10 cellular contexts compared by ENCODE assay signal in genomic region chr7:2510909-2511768, GRCh38. TPM values are rescaled to one million over a fixed set of nuclear protein-coding genes. Genes with fewer than 3 reads are reported as not detected.
DNase-seq lines count a peak whose midpoint lies in the region; ATAC-seq, FAIRE-seq and TF ChIP-seq lines count a peak whose summit lies in the region.
"Had no signal": no experiment of that assay in that cellular context is flagged by ENCODE, and none has a peak within 500 bp of the region (broad histone marks: within the 10 kb centered on the region; RNA-seq: fewer than 3 reads in every experiment).

No MANE protein-coding gene starts in this region.

- no peaks in the 10 kb centered on the region for H3K79me2 ChIP-seq in SU-DHL-6 (ENCODE audit: insufficient read depth, low read length)

- H4K20me1 ChIP-seq in SU-DHL-6 (ENCODE audit: low read depth, low read length), result no peaks in the 10 kb centered on the region

- intact Hi-C loops in body of pancreas (cut with DNase I), result no loop called here
- intact Hi-C loops in sigmoid colon (cut with DNase I), result no loop called here

- CTCF ChIA-PET in A549 (lab: Yijun Ruan, JAX), result interaction anchor here (0.5 kb wide), 1 partner anchor 34 kb away, joined by 4 read pairs; no protein-coding TSS in a partner anchor

- no peak overlapping the region for H3K4me3 ChIP-seq in A549
- 0 out of 2 replicates have a peak overlapping the region, but pooled peaks have one; percentile 10 for H3K4me3 ChIP-seq in HL-60 (replicated peaks; ENCODE audit: insufficient read depth, low read length)
- H3K4me3 ChIP-seq in SU-DHL-6 (ENCODE audit: insufficient read depth, low read length, poor library complexity, severe bottlenecking), result no peak overlapping the region
- H3K4me3 ChIP-seq in body of pancreas, result no peak overlapping the region
- H3K4me3 ChIP-seq in sigmoid colon, result no peak overlapping the region

- no peak for TF ChIP-seq POLR2A in A549 (IDR thresholded peaks at IDR 0.05; ENCODE audit: low read length)
- TF ChIP-seq POLR2A in body of pancreas (IDR thresholded peaks at IDR 0.05), result peak in 1 of 3 donors; percentile 6
- TF ChIP-seq POLR2A in sigmoid colon (IDR thresholded peaks at IDR 0.05), result no peak
- no peak for TF ChIP-seq POLR2A in H54 (IDR thresholded peaks at IDR 0.05; ENCODE audit: low read depth, low read length)

- TF ChIP-seq RAD21 in A549 (conservative IDR thresholded peaks at IDR 0.05 in 1 of 2, IDR thresholded peaks at IDR 0.05 in 1 of 2), result no peak

- H3K36me3 ChIP-seq in SU-DHL-6 (ENCODE audit: low read length) (no peaks in the 10 kb centered on the region), body of pancreas (replicated peaks in 1 of 2; ENCODE audit: insufficient read depth in 1 of 2, low read depth in 2 of 2) (no peaks in the 10 kb centered on the region), sigmoid colon (no peaks in the 10 kb centered on the region)

- H3K9me3 ChIP-seq in A549 (no peaks in the 10 kb centered on the region), SU-DHL-6 (ENCODE audit: insufficient read depth, low read length) (no peaks in the 10 kb centered on the region), body of pancreas (no peaks in the 10 kb centered on the region), sigmoid colon (no peaks in the 10 kb centered on the region)

- FAIRE-seq in A549 (lab: Jason Lieb, UNC) (no peak), H54 (lab: Jason Lieb, UNC) (no peak)
- FAIRE-seq: G401.6 had no signal

- H3F3A ChIP-seq in SU-DHL-6 (ENCODE audit: insufficient read depth), result no peaks in the 10 kb centered on the region

- H2AFZ ChIP-seq in SU-DHL-6 (ENCODE audit: low read depth, low read length, severe bottlenecking), result no peak overlapping the region

- POLR2A ChIA-PET in A549 (lab: Yijun Ruan, JAX), result no interaction called here

- H3K27ac ChIP-seq in A549 (peak overlapping the region; percentile 31 to 69; a peak in 4 of 6 replicates), HL-60 (replicated peaks) (peak overlapping the region; percentile 81), SU-DHL-6 (ENCODE audit: low read depth, low read length) (no peak overlapping the region), body of pancreas (peak overlapping the region in 2 of 4 donors; percentile 39 to 80), sigmoid colon (peak overlapping the region; percentile 15 to 49 (median 32))

- no peak for ATAC-seq in A549
- ATAC-seq in body of pancreas, result peak; percentile 33
- no peak for ATAC-seq in HG03025 (IDR thresholded peaks at IDR 0.05; ENCODE audit: low FRiP score, unreplicated experiment)

- TF ChIP-seq CTCF in A549 (IDR thresholded peaks at IDR 0.05) (no peak), HL-60 (IDR thresholded peaks at IDR 0.05; ENCODE audit: insufficient read depth, low read length) (no peak), SU-DHL-6 (IDR thresholded peaks at IDR 0.05; ENCODE audit: insufficient read depth, low read length, poor library complexity, severe bottlenecking) (no peak), body of pancreas (IDR thresholded peaks at IDR 0.05) (no peak), sigmoid colon (IDR thresholded peaks at IDR 0.05) (no peak)

- TF ChIP-seq EP300 in A549 (IDR thresholded peaks at IDR 0.05) (no peak), sigmoid colon (IDR thresholded peaks at IDR 0.05) (no peak)

- WGBS in A549 (ENCODE audit: missing lambda C conversion rate), result 58% methylated on average over 20 of the region's 27 CpGs
- WGBS in body of pancreas, 2 donors, result 0 to 21% methylated on average over 1 to 27 of the region's 27 CpGs
- WGBS in sigmoid colon, 2 donors, result 13 to 19% methylated on average over 27 of the region's 27 CpGs

- DNase-seq in A549 (ENCODE audit: low read depth in 1 of 2, low spot score in 1 of 2) (no peak), HL-60 (ENCODE audit: low read depth in 1 of 2, low spot score in 1 of 2) (peak; percentile 65 to 74), body of pancreas (peak in 2 of 4 donors; percentile 53 to 88), sigmoid colon (no peak), NCI-H2107 treated with DMSO at 0.1 percent for 48 hours (lab: John Stamatoyannopoulos, UW; ENCODE audit: unreplicated experiment) (no peak), H54 (ENCODE audit: insufficient read length, low spot score) (no peak)

- H3K4me2 ChIP-seq in A549, result peak overlapping the region; percentile 5; the same call in 2 of the 3 replicates
- H3K4me2 ChIP-seq in SU-DHL-6 (ENCODE audit: low read depth, low read length, poor library complexity, severe bottlenecking), result peak overlapping the region; percentile 6

- H3K27me3 ChIP-seq in HL-60 (ENCODE audit: insufficient read depth, poor library complexity, severe bottlenecking), result no peaks in the 10 kb centered on the region
- no peaks in the 10 kb centered on the region for H3K27me3 ChIP-seq in SU-DHL-6 (ENCODE audit: low read length)
- H3K27me3 ChIP-seq in body of pancreas, result no peaks in the 10 kb centered on the region
- no peaks in the 10 kb centered on the region for H3K27me3 ChIP-seq in sigmoid colon

- H3K9me2 ChIP-seq in SU-DHL-6 (replicated peaks; ENCODE audit: insufficient read depth, low read length), result no peaks in the 10 kb centered on the region

- H3K4me1 ChIP-seq in A549 (peaks cover 24% of the 10 kb centered on the region), body of pancreas (peaks cover 27% of the 10 kb centered on the region), sigmoid colon (peaks cover 0 to 16% (median 10%) of the 10 kb centered on the region in 4 donors)

- H3K9ac ChIP-seq in SU-DHL-6 (ENCODE audit: low read length), result no peak overlapping the region

TF ChIP-seq in A549, 52 proteins besides CTCF, POLR2A, EP300 and RAD21 (continues in another document):
- TF ChIP-seq CHD2 (IDR thresholded peaks at IDR 0.05; ENCODE audit: low read length, partially characterized antibody) (no peak), PBX3 (IDR thresholded peaks at IDR 0.05) (no peak), BHLHE40 (IDR thresholded peaks at IDR 0.05; ENCODE audit: low read depth, low read length) (no peak), RCOR1 (IDR thresholded peaks at IDR 0.05; ENCODE audit: low read depth, low read length) (no peak), MAX (IDR thresholded peaks at IDR 0.05) (no peak), TFCP2L1 (CRISPR knock-in tag; IDR thresholded peaks at IDR 0.05) (no peak), HEYL (CRISPR knock-in tag; IDR thresholded peaks at IDR 0.05) (no peak), RFX5 (IDR thresholded peaks at IDR 0.05) (no peak), HES2 (IDR thresholded peaks at IDR 0.05) (no peak), MYC (IDR thresholded peaks at IDR 0.05; ENCODE audit: borderline replicate concordance, low read length) (no peak), MAZ (IDR thresholded peaks at IDR 0.05; ENCODE audit: borderline replicate concordance, low read depth, low read length) (no peak)

RNA-seq across cellular contexts. Expression of gene LFNG, which starts 8.4 kb away (rescaled TPM):
- polyA plus RNA-seq in A549 (2011; rRNA removed) (2.3 and 2.9 TPM in 2 replicates), A549 (2017; fragmentation: RNase III; extraction: RNeasy Plus Mini Kit Qiagen cat#74134 plus additional on column Dnase treatment) (5.8 to 7.3 TPM (median 6.3 TPM) in 3 replicates), sigmoid colon (10 to 100 TPM in 2 of 3 donors, 1 to 10 TPM in 1; 9.2 to 34.5 (median 14.4) TPM)
- 4.7 and 6.4 TPM in 2 replicates for polyA plus RNA-seq in A549 (2012; cell fraction: cytosol; rRNA removed)
- polyA plus RNA-seq in A549 (2012; cell fraction: nucleus; rRNA removed), result 10.0 and 15.6 TPM in 2 replicates
- 2.7 and 3.0 TPM in 2 replicates for polyA minus RNA-seq in A549 (2011; rRNA and poly(A)+ RNA removed)
- total RNA-seq in body of pancreas (100 to 1,000 TPM in 1 of 2 donors, 10 to 100 TPM in 1; 47.8 to 142 TPM), sigmoid colon (1 to 10 TPM; 1.8 to 5.8 (median 5.3) TPM)

RNA-seq across cellular contexts. Expression of gene GRIFIN, which starts 34.9 kb away (rescaled TPM):
- polyA plus RNA-seq in A549 (2011; rRNA removed) (not detected in 2 replicates), A549 (2017; fragmentation: RNase III; extraction: RNeasy Plus Mini Kit Qiagen cat#74134 plus additional on column Dnase treatment) (not detected in 3 replicates), sigmoid colon (not detected)
- polyA plus RNA-seq in A549 (2012; cell fraction: cytosol; rRNA removed), result not detected in 2 replicates
- polyA plus RNA-seq in A549 (2012; cell fraction: nucleus; rRNA removed), result not detected in 2 replicates
- not detected in 2 replicates for polyA minus RNA-seq in A549 (2011; rRNA and poly(A)+ RNA removed)
- total RNA-seq in body of pancreas (not detected), sigmoid colon (not detected)
- total RNA-seq: neural crest cell had no signal

RNA-seq across cellular contexts. Expression of gene BRAT1, which starts 44.2 kb away (rescaled TPM):
- polyA plus RNA-seq in A549 (2011; rRNA removed) (11.9 and 13.3 TPM in 2 replicates), A549 (2017; fragmentation: RNase III; extraction: RNeasy Plus Mini Kit Qiagen cat#74134 plus additional on column Dnase treatment) (22.6 to 25.6 TPM (median 24.4 TPM) in 3 replicates), sigmoid colon (10 to 100 TPM in 2 of 3 donors, 1 to 10 TPM in 1; 9.6 to 25.9 (median 11.3) TPM)
- 35.3 and 50.2 TPM in 2 replicates for polyA plus RNA-seq in A549 (2012; cell fraction: cytosol; rRNA removed)
- 140 and 205 TPM in 2 replicates for polyA plus RNA-seq in A549 (2012; cell fraction: nucleus; rRNA removed)
- 12.4 and 13.3 TPM in 2 replicates for polyA minus RNA-seq in A549 (2011; rRNA and poly(A)+ RNA removed)
- total RNA-seq in body of pancreas (10 to 100 TPM; 36.6 to 46.8 TPM), sigmoid colon (10 to 100 TPM; 17.8 to 24.6 (median 22.1) TPM)

RNA-seq across cellular contexts. Expression of gene IQCE, which starts 47.6 kb away (rescaled TPM):
- polyA plus RNA-seq in A549 (2011; rRNA removed) (10.1 and 10.6 TPM in 2 replicates), A549 (2017; fragmentation: RNase III; extraction: RNeasy Plus Mini Kit Qiagen cat#74134 plus additional on column Dnase treatment) (11.3 to 13.0 TPM (median 12.8 TPM) in 3 replicates), sigmoid colon (10 to 100 TPM in 1 of 3 donors, 1 to 10 TPM in 2; 8.1 to 19.6 (median 9.6) TPM)
- 8.9 and 9.3 TPM in 2 replicates for polyA plus RNA-seq in A549 (2012; cell fraction: cytosol; rRNA removed)
- polyA plus RNA-seq in A549 (2012; cell fraction: nucleus; rRNA removed), result 16.7 and 18.2 TPM in 2 replicates
- 10.6 and 13.3 TPM in 2 replicates for polyA minus RNA-seq in A549 (2011; rRNA and poly(A)+ RNA removed)
- total RNA-seq in body of pancreas (10 to 100 TPM in 1 of 2 donors, 1 to 10 TPM in 1; 7.8 to 73.2 TPM), sigmoid colon (10 to 100 TPM in 2 of 4 donors, 1 to 10 TPM in 2; 6.4 to 22.4 (median 11.8) TPM)

Comparison
In these comparisons a context has a peak if more than half of its experiments do, and no peak if none do; other contexts are left out.
1. DNase-seq: peak in HL-60 (2 of 2); none in A549 (0 of 2), sigmoid colon (single experiment), NCI-H2107 treated with DMSO at 0.1 percent for 48 hours (single experiment) and H54 (single experiment).
2. RNA of gene LFNG, which starts 8.4 kb away (total RNA-seq): 47.8 to 142 TPM in body of pancreas; 1.8 to 5.8 TPM in sigmoid colon; every median in the first group is over 4 times any median in the second.